In genomic region chr13:73334459-73334858, GRCh38 we compare ENCODE assay signal across 16 cellular contexts.
A peak's percentile ranks its signal among the peaks of the same experiment; 100 is the strongest.
DNase-seq lines count a peak whose midpoint lies in the region; ATAC-seq and TF ChIP-seq lines count a peak whose summit lies in the region.
"Had no signal": no experiment of that assay in that cellular context is flagged by ENCODE, and none has a peak within 500 bp of the region (broad histone marks: within the 10 kb centered on the region; RNA-seq: fewer than 3 reads in every experiment).

No MANE protein-coding gene starts in this region.

- TF ChIP-seq CTCF in A673 (conservative IDR thresholded peaks at IDR 0.05; ENCODE audit: low read depth, low read length) (no peak), HFFc6 (IDR thresholded peaks at IDR 0.05) (no peak), right atrium auricular region (IDR thresholded peaks at IDR 0.05) (no peak), WTC11 (IDR thresholded peaks at IDR 0.05) (no peak)

- DNase-seq in A673 (ENCODE audit: low spot score) (peak; percentile 56), HFFc6 (peak; percentile 90), amniotic epithelial cell (ENCODE audit: low read depth) (peak; percentile 38), inferior parietal cortex (ENCODE audit: extremely low spot score) (peak; percentile 11), NCI-H1436 (lab: John Stamatoyannopoulos, UW) (no peak), right atrium auricular region (ENCODE audit: low spot score) (no peak), WTC11 (ENCODE audit: low spot score) (no peak)
- DNase-seq: lower lobe of right lung, MG63, NCI-H1930, NCI-H526, OCI-M1 had no signal

- H3K36me3 Mint-ChIP-seq in HFFc6 (ENCODE audit: low read depth) (0 out of 2 replicates have a peak, but pooled peaks cover 4% of the 10 kb centered on the region), WTC11 (no peaks in the 10 kb centered on the region)
- H3K36me3 Mint-ChIP-seq: natural killer cell treated with Interleukin-12 subunit alpha and Interleukin-12 subunit beta and Interleukin-15 and Interleukin-18, amount 100 ng/mL, for 72 hours had no signal

- no peaks in the 10 kb centered on the region for H3K9me3 ChIP-seq in A673 (ENCODE audit: low read depth, low read length, poor library complexity, severe bottlenecking)
- H3K9me3 ChIP-seq in right atrium auricular region = no peaks in the 10 kb centered on the region
- H3K9me3 ChIP-seq: lower lobe of right lung, MG63 had no signal

- no peaks in the 10 kb centered on the region for H3K36me3 ChIP-seq in A673 (ENCODE audit: insufficient read depth, low read length, poor library complexity, severe bottlenecking)
- H3K36me3 ChIP-seq in right atrium auricular region = no peaks in the 10 kb centered on the region
- H3K36me3 ChIP-seq: lower lobe of right lung, MG63 had no signal

- H3K27ac Mint-ChIP-seq in HFFc6 (peak overlapping the region; percentile 99), WTC11 (no peak overlapping the region)
- H3K27ac Mint-ChIP-seq: activated T-helper 1 cell treated with anti-CD3 and anti-CD28 coated beads, Interleukin-12 subunit alpha, Interleukin-12 subunit beta, Interleukin-2, Interleukin-4 antibody, amounts not matched to agents 30 ng/mL and 10 ng/mL and 1 ng/mL, durations not matched to agents 14 hours and 24 hours and 36 hours; natural killer cell treated with Interleukin-12 subunit alpha and Interleukin-12 subunit beta and Interleukin-15 and Interleukin-18, amount 100 ng/mL, for 72 hours had no signal

- H3K4me3 ChIP-seq in A673 (ENCODE audit: low read depth, low read length, poor library complexity, severe bottlenecking) (peak overlapping the region; percentile 4), right atrium auricular region (no peak overlapping the region)
- H3K4me3 ChIP-seq: lower lobe of right lung, MG63 had no signal

- CTCF ChIA-PET in A673 (lab: Charles Lee) = no interaction called here
- CTCF ChIA-PET in WTC11 (lab: Charles Lee) = interaction anchor here (0.6 kb wide), 1 partner anchor 456 kb away, joined by 4 read pairs; no protein-coding TSS in a partner anchor

- BruUV-seq in A673 (replicated peaks; lab: Mats Ljungman, UMichigan) = TSS peak; percentile 34

- H3K4me1 ChIP-seq in A673 (ENCODE audit: insufficient read depth, low read length, poor library complexity, severe bottlenecking) (peaks cover 27% of the 10 kb centered on the region), right atrium auricular region (no peaks in the 10 kb centered on the region)
- H3K4me1 ChIP-seq: lower lobe of right lung had no signal

- intact Hi-C loops in A673 (cut with micrococcal nuclease; ENCODE audit: unreplicated experiment) = loop anchor here (10.0 kb wide), 2 partner anchors 270 to 350 kb away; no protein-coding TSS in a partner anchor

- POLR2A ChIA-PET in A673 (lab: Charles Lee; ENCODE audit: low non-redundant PET) = interaction anchor here (0.7 kb wide), 1 partner anchor 444 kb away, joined by 3 read pairs; no protein-coding TSS in a partner anchor
- POLR2A ChIA-PET in WTC11 (lab: Charles Lee) = no interaction called here

- no peak for ATAC-seq in HG03175 (IDR thresholded peaks at IDR 0.05; ENCODE audit: unreplicated experiment)
- ATAC-seq in WTC11 = no peak
- ATAC-seq: lower lobe of right lung; natural killer cell treated with Interleukin-12 subunit alpha and Interleukin-12 subunit beta and Interleukin-15 and Interleukin-18, amount 100 ng/mL, for 72 hours had no signal

- H3K4me1 Mint-ChIP-seq in HFFc6 (ENCODE audit: low read depth) (peaks cover 68% of the 10 kb centered on the region), WTC11 (peaks cover under 1% of the 10 kb centered on the region)

- H3K27ac ChIP-seq in A673 (ENCODE audit: low read depth, low read length, poor library complexity, severe bottlenecking) = peak overlapping the region; percentile 69
- H3K27ac ChIP-seq in right atrium auricular region = no peak overlapping the region
- H3K27ac ChIP-seq: lower lobe of right lung, VCaP had no signal

- no peaks in the 10 kb centered on the region for H3K9me3 Mint-ChIP-seq in HFFc6
- H3K9me3 Mint-ChIP-seq in WTC11 = peaks cover 13% of the 10 kb centered on the region
- H3K9me3 Mint-ChIP-seq: natural killer cell treated with Interleukin-12 subunit alpha and Interleukin-12 subunit beta and Interleukin-15 and Interleukin-18, amount 100 ng/mL, for 72 hours had no signal

- no peaks in the 10 kb centered on the region for H3K27me3 ChIP-seq in A673 (replicated peaks; ENCODE audit: insufficient read depth, low read depth, low read length, poor library complexity)
- no peaks in the 10 kb centered on the region for H3K27me3 ChIP-seq in right atrium auricular region
- H3K27me3 ChIP-seq: MG63 had no signal

- H3K4me3 Mint-ChIP-seq in HFFc6 (peak overlapping the region; percentile 79), WTC11 (no peak overlapping the region)
- H3K4me3 Mint-ChIP-seq: activated T-helper 1 cell treated with anti-CD3 and anti-CD28 coated beads, Interleukin-12 subunit alpha, Interleukin-12 subunit beta, Interleukin-2, Interleukin-4 antibody, amounts not matched to agents 30 ng/mL and 10 ng/mL and 1 ng/mL, durations not matched to agents 14 hours and 24 hours and 36 hours; natural killer cell treated with Interleukin-12 subunit alpha and Interleukin-12 subunit beta and Interleukin-15 and Interleukin-18, amount 100 ng/mL, for 72 hours had no signal

- H3K27me3 Mint-ChIP-seq in HFFc6 (ENCODE audit: insufficient read depth) = no peaks in the 10 kb centered on the region
- no peaks in the 10 kb centered on the region for H3K27me3 Mint-ChIP-seq in WTC11 (ENCODE audit: low read depth)

TF ChIP-seq in WTC11, 78 proteins besides CTCF, POLR2A, EP300 and RAD21:
- TF ChIP-seq ZMAT4 (CRISPR knock-in tag; IDR thresholded peaks at IDR 0.05) = no peak
TF ChIP-seq in WTC11: peak in this region for 0.

Comparison
In these comparisons a context has a peak if more than half of its experiments do, and no peak if none do; other contexts are left out.
1. DNase-seq: peak in A673 (single experiment), HFFc6 (single experiment), amniotic epithelial cell (single experiment) and inferior parietal cortex (single experiment); none in NCI-H1436 (single experiment), right atrium auricular region (single experiment) and WTC11 (single experiment).